6 cellular contexts compared by ENCODE assay signal in genomic region chrX:155071694-155072215, GRCh38. TPM values are rescaled to one million over a fixed set of nuclear protein-coding genes. Genes with fewer than 3 reads are reported as not detected.
A peak's percentile ranks its signal among the peaks of the same experiment; 100 is the strongest.
DNase-seq lines count a peak whose midpoint lies in the region; ATAC-seq lines count a peak whose summit lies in the region.

No MANE protein-coding gene starts in this region.

- H3K4me1 Mint-ChIP-seq in activated T-cell treated with anti-CD3 and anti-CD28 coated beads, Interleukin-2, amount 50 U/mL, for 72 hours (ENCODE audit: low read depth), result peaks cover 60% of the 10 kb centered on the region
- peaks cover 38% of the 10 kb centered on the region for H3K4me1 Mint-ChIP-seq in T-helper 17 cell

- peaks cover 17% of the 10 kb centered on the region in 2 donors for H3K36me3 Mint-ChIP-seq in activated T-cell treated with anti-CD3 and anti-CD28 coated beads, Interleukin-2, amount 50 U/mL, for 72 hours (ENCODE audit: insufficient read depth in 2 of 2)
- peaks cover 7% of the 10 kb centered on the region for H3K36me3 Mint-ChIP-seq in T-helper 17 cell (ENCODE audit: low read depth)

- no peak for ATAC-seq in activated T-cell treated with anti-CD3 and anti-CD28 coated beads, Interleukin-2, amount 50 U/mL, for 72 hours (replicated peaks in 1 of 2)
- ATAC-seq in T-helper 17 cell, result peak; percentile 8

- no peaks in the 10 kb centered on the region for H3K9me3 ChIP-seq in T-helper 17 cell (ENCODE audit: control insufficient read depth, low read length, poor library complexity, severe bottlenecking)

- peak overlapping the region; percentile 91 to 97 for H3K4me3 Mint-ChIP-seq in activated T-cell treated with anti-CD3 and anti-CD28 coated beads, Interleukin-2, amount 50 U/mL, for 72 hours
- H3K4me3 Mint-ChIP-seq in T-helper 17 cell, result peak overlapping the region; percentile 89

- no peaks in the 10 kb centered on the region for H3K9me3 Mint-ChIP-seq in activated T-cell treated with anti-CD3 and anti-CD28 coated beads, Interleukin-2, amount 50 U/mL, for 72 hours

- DNase-seq in activated T-cell treated with anti-CD3 and anti-CD28 coated beads, Interleukin-2, amount 50 U/mL, for 72 hours, result no peak
- no peak for DNase-seq in activated T-cell treated with anti-CD3 and anti-CD28 coated beads, Interleukin-2, amount 50 U/mL, for 48 hours
- DNase-seq in T-helper 17 cell (no peak), kidney tubule cell (ENCODE audit: low spot score) (peak; percentile 23), retina (no peak)
- DNase-seq in activated effector memory CD4-positive, alpha-beta T cell treated with anti-CD3 and anti-CD28 coated beads, Interleukin-2, amount 50 U/mL, for 16 hours, result no peak

- H3K27ac Mint-ChIP-seq in activated T-cell treated with anti-CD3 and anti-CD28 coated beads, Interleukin-2, amount 50 U/mL, for 72 hours, result peak overlapping the region; percentile 89
- H3K27ac Mint-ChIP-seq in T-helper 17 cell, result peak overlapping the region; percentile 90

- H3K27me3 Mint-ChIP-seq in activated T-cell treated with anti-CD3 and anti-CD28 coated beads, Interleukin-2, amount 50 U/mL, for 72 hours (ENCODE audit: low read depth), result no peaks in the 10 kb centered on the region
- no peaks in the 10 kb centered on the region for H3K27me3 Mint-ChIP-seq in T-helper 17 cell

RNA-seq across cellular contexts. Expression of gene BRCC3, which starts 0.4 kb away (rescaled TPM):
- total RNA-seq in activated T-cell treated with anti-CD3 and anti-CD28 coated beads, Interleukin-2, amount 50 U/mL, for 72 hours, result 10 to 100 TPM; 25.9 to 33.3 TPM
- 10 to 100 TPM; 11.1 to 12.4 TPM for total RNA-seq in T-helper 17 cell

RNA-seq across cellular contexts. Expression of gene CMC4, which starts 0.8 kb away (rescaled TPM):
- 10 to 100 TPM in 1 of 2 donors, 1 to 10 TPM in 1; 9.4 to 15.0 TPM for total RNA-seq in activated T-cell treated with anti-CD3 and anti-CD28 coated beads, Interleukin-2, amount 50 U/mL, for 72 hours
- total RNA-seq in T-helper 17 cell, result 1 to 10 TPM; 4.3 to 6.9 TPM

RNA-seq across cellular contexts. Expression of gene MTCP1, which starts 0.8 kb away (rescaled TPM):
- 10 to 100 TPM; 18.5 to 33.1 TPM for total RNA-seq in activated T-cell treated with anti-CD3 and anti-CD28 coated beads, Interleukin-2, amount 50 U/mL, for 72 hours
- total RNA-seq in T-helper 17 cell, result 10 to 100 TPM; 12.2 to 18.0 TPM

RNA-seq across cellular contexts. Expression of gene FUNDC2, which starts 45.1 kb away (rescaled TPM):
- 10 to 100 TPM; 34.6 to 42.8 TPM for total RNA-seq in activated T-cell treated with anti-CD3 and anti-CD28 coated beads, Interleukin-2, amount 50 U/mL, for 72 hours
- total RNA-seq in T-helper 17 cell, result 10 to 100 TPM; 40.7 to 53.0 TPM

RNA-seq across cellular contexts. Expression of gene F8, which starts 49.2 kb away (rescaled TPM):
- total RNA-seq in activated T-cell treated with anti-CD3 and anti-CD28 coated beads, Interleukin-2, amount 50 U/mL, for 72 hours, result 10 to 100 TPM; 15.0 to 19.5 TPM
- 1 to 10 TPM; 2.2 to 5.6 TPM for total RNA-seq in T-helper 17 cell
